In genomic region chr14:30958555-30959407, GRCh38 we compare ENCODE assay signal across 1 cellular context.
TF ChIP-seq lines count a peak whose summit lies in the region.

No MANE protein-coding gene starts in this region.

TF ChIP-seq in WTC11, 78 proteins besides CTCF, POLR2A, EP300 and RAD21 (continued from another document):
- no peak for TF ChIP-seq STAT6 (CRISPR knock-in tag; conservative IDR thresholded peaks at IDR 0.05; ENCODE audit: low read depth)
- TF ChIP-seq ZBTB21 (CRISPR knock-in tag; IDR thresholded peaks at IDR 0.05; ENCODE audit: borderline replicate concordance): no peak
- TF ChIP-seq EMX1 (CRISPR knock-in tag; IDR thresholded peaks at IDR 0.05): no peak
